In genomic region chr9:123695391-123695790, GRCh38 we compare ENCODE assay signal across 21 cellular contexts.
DNase-seq lines count a peak whose midpoint lies in the region; ATAC-seq, FAIRE-seq and TF ChIP-seq lines count a peak whose summit lies in the region.
"Had no signal": no experiment of that assay in that cellular context is flagged by ENCODE, and none has a peak within 500 bp of the region (broad histone marks: within the 10 kb centered on the region; RNA-seq: fewer than 3 reads in every experiment).

No MANE protein-coding gene starts in this region.

- H2AK9ac ChIP-seq in IMR-90 (replicated peaks; ENCODE audit: low read depth, low read length, poor library complexity) = no peak overlapping the region

- no peak overlapping the region for H2BK15ac ChIP-seq in IMR-90 (ENCODE audit: low read depth, low read length)

- H3K4ac ChIP-seq in IMR-90 (ENCODE audit: low read depth, low read length) = no peak overlapping the region

- CTCF ChIA-PET in IMR-90 (lab: Yijun Ruan, JAX) = no interaction called here

- no peak overlapping the region for H3K18ac ChIP-seq in IMR-90 (ENCODE audit: low read depth, low read length)

- peak; percentile 25 for FAIRE-seq in A204.1 (lab: Jason Lieb, UNC)
- FAIRE-seq: D721Med, GM12878, H1 had no signal

- no peaks in the 10 kb centered on the region for H3K9me3 Mint-ChIP-seq in CD14-positive monocyte
- H3K9me3 Mint-ChIP-seq: H9 had no signal

- no peak overlapping the region for H4K5ac ChIP-seq in IMR-90 (ENCODE audit: low read depth, low read length)

- in situ Hi-C loops in IMR-90 (cut with MboI; ENCODE audit: low sequenced_read_pairs) = no loop called here

- no peak overlapping the region for H3K4me3 ChIP-seq in IMR-90 (ENCODE audit: insufficient read depth, low read depth, low read length)
- H3K4me3 ChIP-seq in fibroblast of mammary gland (ENCODE audit: control insufficient read depth, low read depth, low read length) = no peak overlapping the region
- H3K4me3 ChIP-seq: BLaER1 treated with 17β-estradiol and CSF1 and Interleukin-3, amounts not matched to agents 10 nM and 100 nM; GM12878 had no signal

- dilution Hi-C loops in IMR-90 (cut with HindIII; ENCODE audit: low sequenced_read_pairs, unreplicated experiment) = no loop called here

- no peaks in the 10 kb centered on the region for H3K9me3 ChIP-seq in IMR-90 (ENCODE audit: control insufficient read depth, insufficient read depth, low read length)

- TF ChIP-seq RAD21 in IMR-90 (IDR thresholded peaks at IDR 0.05; ENCODE audit: low read length) = no peak

- DNase-seq in ELR (ENCODE audit: low read depth) (peak; percentile 58), IMR-90 (peak; percentile 47), fibroblast of mammary gland (ENCODE audit: low read depth) (peak; percentile 15), D341Med (ENCODE audit: low spot score) (no peak), CD14-positive monocyte (ENCODE audit: low spot score) (no peak), germinal center (ENCODE audit: low spot score) (no peak)
- DNase-seq: 8988T; CD4-positive, CD25-positive, alpha-beta regulatory T cell; CD8-positive, alpha-beta memory T cell; COR-L47; H9; KBM-7 had no signal

- ATAC-seq in IMR-90 (ENCODE audit: low read depth) (no peak), HG02981 (IDR thresholded peaks at IDR 0.05; ENCODE audit: unreplicated experiment) (no peak)
- ATAC-seq: GM12878 had no signal

- no peak overlapping the region for H4K91ac ChIP-seq in IMR-90 (ENCODE audit: insufficient read depth, low read depth, low read length)

- no peak overlapping the region for H2AK5ac ChIP-seq in IMR-90 (ENCODE audit: low read depth, low read length)

- H3K14ac ChIP-seq in IMR-90 (replicated peaks; ENCODE audit: low read depth, low read length) = no peak overlapping the region

- no peak overlapping the region for H4K8ac ChIP-seq in IMR-90 (ENCODE audit: low read depth in 2 of 2, low read length in 2 of 2)

- H3K56ac ChIP-seq in IMR-90 (ENCODE audit: extremely low read depth, insufficient read depth, low read length) = no peak overlapping the region

- no peak overlapping the region for H2BK5ac ChIP-seq in IMR-90 (ENCODE audit: low read depth, low read length, poor library complexity, severe bottlenecking)

- H3K4me1 ChIP-seq in IMR-90 (ENCODE audit: control insufficient read depth, insufficient read depth, low read length) = 0 out of 2 replicates have a peak, but pooled peaks cover 2% of the 10 kb centered on the region

- H3K9ac ChIP-seq in IMR-90 (ENCODE audit: low read depth, low read length) = no peak overlapping the region
- H3K9ac ChIP-seq: BLaER1 treated with 17β-estradiol and CSF1 and Interleukin-3, amounts not matched to agents 10 nM and 100 nM had no signal

- H3K27me3 Mint-ChIP-seq in CD14-positive monocyte (ENCODE audit: low read depth in 3 of 3) = no peaks in the 10 kb centered on the region
- H3K27me3 Mint-ChIP-seq: B cell; CD4-positive, CD25-positive, alpha-beta regulatory T cell; CD8-positive, alpha-beta memory T cell; IgD-negative memory B cell had no signal

- no peaks in the 10 kb centered on the region for H3K79me1 ChIP-seq in IMR-90 (ENCODE audit: low read depth in 1 of 2, low read length in 2 of 2)

- no peak overlapping the region for H3K23ac ChIP-seq in IMR-90 (ENCODE audit: low read depth, low read length)

- no peak overlapping the region for H2BK120ac ChIP-seq in IMR-90 (ENCODE audit: low read depth, low read length)

- no TSS peak for BruUV-seq in IMR-90 (replicated peaks; lab: Mats Ljungman, UMichigan)

- no peak overlapping the region for H2BK20ac ChIP-seq in IMR-90 (ENCODE audit: low read depth, low read length)

- TF ChIP-seq CTCF in IMR-90 (conservative IDR thresholded peaks at IDR 0.05; ENCODE audit: low read depth, low read length) (no peak), fibroblast of mammary gland (conservative IDR thresholded peaks at IDR 0.05; ENCODE audit: control insufficient read depth, insufficient read depth, low read depth, low read length) (no peak), CD14-positive monocyte (IDR thresholded peaks at IDR 0.05) (no peak)

- intact Hi-C loops in IMR-90 (cut with micrococcal nuclease) (loop anchor here (5.0 kb wide), 1 partner anchor 47 kb away; no protein-coding TSS in a partner anchor), CD14-positive monocyte (cut with micrococcal nuclease) (no loop called here)

- no peaks in the 10 kb centered on the region for H3K27me3 ChIP-seq in IMR-90 (ENCODE audit: control insufficient read depth, insufficient read depth, low read length)
- H3K27me3 ChIP-seq: BLaER1 treated with 17β-estradiol and CSF1 and Interleukin-3, amounts not matched to agents 10 nM and 100 nM had no signal

- POLR2A ChIA-PET in IMR-90 (lab: Charles Lee; ENCODE audit: unreplicated experiment) = no interaction called here

- H3K27ac Mint-ChIP-seq in CD14-positive monocyte = no peak overlapping the region
- H3K27ac Mint-ChIP-seq: B cell; CD4-positive, CD25-positive, alpha-beta regulatory T cell; CD8-positive, alpha-beta memory T cell; H9; IgD-negative memory B cell had no signal

- no peak overlapping the region for H2AFZ ChIP-seq in IMR-90 (replicated peaks; ENCODE audit: low read length, poor library complexity)

- no peaks in the 10 kb centered on the region for H3K9me1 ChIP-seq in IMR-90 (ENCODE audit: insufficient read depth, low read length)

- H3K4me3 Mint-ChIP-seq in CD14-positive monocyte = no peak overlapping the region
- H3K4me3 Mint-ChIP-seq: B cell; CD4-positive, CD25-positive, alpha-beta regulatory T cell; CD8-positive, alpha-beta memory T cell; H9; IgD-negative memory B cell had no signal

- H3K4me1 Mint-ChIP-seq in CD14-positive monocyte = peaks cover 11% of the 10 kb centered on the region

- TF ChIP-seq POLR2A in IMR-90 (IDR thresholded peaks at IDR 0.05; ENCODE audit: low read depth, low read length) = no peak

- H4K20me1 ChIP-seq in IMR-90 (ENCODE audit: insufficient read depth, low read length) = no peaks in the 10 kb centered on the region

- H3K4me2 ChIP-seq in IMR-90 (ENCODE audit: low read depth, low read length) = no peak overlapping the region

- WGBS in IMR-90 (ENCODE audit: extremely low coverage in 2 of 2, insufficient read length in 1 of 2), 2 experiments = no CpG with 5 or more reads among the region's 3 CpGs

- H3K27ac ChIP-seq in IMR-90 (ENCODE audit: insufficient read depth, low read length) = no peak overlapping the region
- H3K27ac ChIP-seq: BLaER1 treated with 17β-estradiol and CSF1 and Interleukin-3, amounts not matched to agents 10 nM and 100 nM; HL-60 had no signal

- H3K36me3 Mint-ChIP-seq in CD14-positive monocyte = peaks cover 21 to 25% of the 10 kb centered on the region in 2 donors

- H3K36me3 ChIP-seq in IMR-90 (ENCODE audit: control insufficient read depth, insufficient read depth, low read length) = no peaks in the 10 kb centered on the region

TF ChIP-seq in IMR-90, 13 proteins besides CTCF, POLR2A, EP300 and RAD21:
- TF ChIP-seq FOS (IDR thresholded peaks at IDR 0.05; ENCODE audit: low read depth, low read length) = no peak
- no peak for TF ChIP-seq MAFK (IDR thresholded peaks at IDR 0.05; ENCODE audit: low read depth, low read length)
- no peak for TF ChIP-seq MXI1 (IDR thresholded peaks at IDR 0.05; ENCODE audit: borderline replicate concordance, low read depth, low read length)
- TF ChIP-seq USF2 (IDR thresholded peaks at IDR 0.05; ENCODE audit: low read depth, low read length) = no peak
- no peak for TF ChIP-seq NFE2L2 (IDR thresholded peaks at IDR 0.05; ENCODE audit: low read depth, low read length)
- no peak for TF ChIP-seq BHLHE40 (IDR thresholded peaks at IDR 0.05; ENCODE audit: low read depth, low read length)
- no peak for TF ChIP-seq ELK1 (IDR thresholded peaks at IDR 0.05; ENCODE audit: borderline replicate concordance, low read depth, low read length)
- TF ChIP-seq MAZ (IDR thresholded peaks at IDR 0.05; ENCODE audit: borderline replicate concordance, low read depth, low read length) = no peak
- no peak for TF ChIP-seq SMC3 (IDR thresholded peaks at IDR 0.05; ENCODE audit: low read depth, low read length)
- TF ChIP-seq CHD1 (IDR thresholded peaks at IDR 0.05; ENCODE audit: low read depth, low read length) = no peak
- TF ChIP-seq CEBPB (IDR thresholded peaks at IDR 0.05; ENCODE audit: low read depth, low read length) = no peak
- TF ChIP-seq RFX5 (IDR thresholded peaks at IDR 0.05; ENCODE audit: low read depth, low read length) = no peak
- no peak for TF ChIP-seq RCOR1 (IDR thresholded peaks at IDR 0.05; ENCODE audit: insufficient replicate concordance, low read length)

Comparison
In these comparisons a context has a peak if more than half of its experiments do, and no peak if none do; other contexts are left out.
1. DNase-seq: peak in ELR (single experiment), IMR-90 (single experiment) and fibroblast of mammary gland (single experiment); none in D341Med (single experiment), CD14-positive monocyte (single experiment) and germinal center (single experiment).